ENCODE assay signal across 10 cellular contexts in the genomic region with DNA sequence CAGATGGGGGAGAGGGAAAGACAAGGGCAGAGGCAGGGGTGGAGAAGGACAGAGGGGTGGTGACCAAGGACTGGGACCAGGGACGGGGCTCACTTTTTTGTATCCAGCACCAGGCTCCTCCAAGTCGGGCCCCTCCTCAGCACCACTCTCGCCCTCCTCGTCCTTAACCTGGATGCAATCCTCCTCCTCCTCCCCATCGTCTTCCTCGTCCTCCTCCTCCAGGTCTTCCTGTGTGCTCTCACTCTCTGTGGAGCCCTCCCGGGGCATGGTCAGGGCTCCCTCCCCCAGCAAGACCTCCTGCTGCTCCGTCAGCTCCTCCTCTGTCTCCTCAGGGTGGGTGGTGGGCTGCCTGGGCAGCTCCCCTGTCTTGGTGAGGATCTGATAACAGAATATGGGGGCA. TPM values are rescaled to one million over a fixed set of nuclear protein-coding genes. Genes with fewer than 3 reads are reported as not detected.
DNase-seq lines count a peak whose midpoint lies in the region; ATAC-seq and TF ChIP-seq lines count a peak whose summit lies in the region.
"Had no signal": no experiment of that assay in that cellular context is flagged by ENCODE, and none has a peak within 500 bp of the region (broad histone marks: within the 10 kb centered on the region; RNA-seq: fewer than 3 reads in every experiment).

No MANE protein-coding gene starts in this region.

- peak overlapping the region; percentile 43 for H3K27ac Mint-ChIP-seq in activated naive CD4-positive, alpha-beta T cell treated with anti-CD3 and anti-CD28 coated beads, Interleukin-2, amount 50 U/mL, for 24 hours

- no peaks in the 10 kb centered on the region for H3K9me3 Mint-ChIP-seq in activated naive CD4-positive, alpha-beta T cell treated with anti-CD3 and anti-CD28 coated beads, Interleukin-2, amount 50 U/mL, for 24 hours

- no peak for ATAC-seq in left lobe of liver
- ATAC-seq: left colon had no signal

- no peak for TF ChIP-seq EP300 in suprapubic skin (IDR thresholded peaks at IDR 0.05)

- TF ChIP-seq CTCF in fibroblast of lung (conservative IDR thresholded peaks at IDR 0.05 in 1 of 2, IDR thresholded peaks at IDR 0.05 in 1 of 2; ENCODE audit: low read depth in 1 of 2, low read length in 2 of 2) (no peak), suprapubic skin (IDR thresholded peaks at IDR 0.05) (no peak)

- H3K4me1 Mint-ChIP-seq in activated naive CD4-positive, alpha-beta T cell treated with anti-CD3 and anti-CD28 coated beads, Interleukin-2, amount 50 U/mL, for 24 hours, result peaks cover 15% of the 10 kb centered on the region

- H3K4me3 Mint-ChIP-seq in activated naive CD4-positive, alpha-beta T cell treated with anti-CD3 and anti-CD28 coated beads, Interleukin-2, amount 50 U/mL, for 24 hours, result peak overlapping the region; percentile 24

- no peak overlapping the region for H3K4me3 ChIP-seq in fibroblast of lung (replicated peaks in 1 of 4; ENCODE audit: control extremely low read depth in 1 of 4, insufficient read depth in 1 of 4, low read depth in 3 of 4, low read length in 4 of 4)
- H3K4me3 ChIP-seq in suprapubic skin, result no peak overlapping the region
- H3K4me3 ChIP-seq: testis had no signal

- no peaks in the 10 kb centered on the region for H4K20me1 ChIP-seq in fibroblast of lung (ENCODE audit: control insufficient read depth, extremely low read depth, insufficient read depth, low read length)

- H3K36me3 ChIP-seq in fibroblast of lung (ENCODE audit: control insufficient read depth, insufficient read depth, low read length) (peaks cover 28% of the 10 kb centered on the region), suprapubic skin (peaks cover 92% of the 10 kb centered on the region)

- TF ChIP-seq POLR2A in suprapubic skin (IDR thresholded peaks at IDR 0.05), result no peak

- H3K9me3 ChIP-seq in fibroblast of lung (ENCODE audit: control insufficient read depth, insufficient read depth, low read depth, low read length) (no peaks in the 10 kb centered on the region), suprapubic skin (no peaks in the 10 kb centered on the region)
- H3K9me3 ChIP-seq: testis had no signal

- H3K36me3 Mint-ChIP-seq in activated naive CD4-positive, alpha-beta T cell treated with anti-CD3 and anti-CD28 coated beads, Interleukin-2, amount 50 U/mL, for 24 hours, result peaks cover 8% of the 10 kb centered on the region

- H2AFZ ChIP-seq in fibroblast of lung (ENCODE audit: low read length), result no peak overlapping the region

- 49% methylated on average over 6 of the region's 8 CpGs for WGBS in suprapubic skin

- peak overlapping the region; percentile 55 for H3K9ac ChIP-seq in fibroblast of lung (ENCODE audit: insufficient read depth, low read length)

- H3K27me3 ChIP-seq in fibroblast of lung (ENCODE audit: control insufficient read depth, insufficient read depth, low read length) (no peaks in the 10 kb centered on the region), suprapubic skin (no peaks in the 10 kb centered on the region)
- H3K27me3 ChIP-seq: testis had no signal

- H3K27ac ChIP-seq in fibroblast of lung (ENCODE audit: insufficient read depth, low read length), result peak overlapping the region; percentile 89
- H3K27ac ChIP-seq in suprapubic skin, result peak overlapping the region; percentile 14

- H3K4me1 ChIP-seq in fibroblast of lung (ENCODE audit: control insufficient read depth, extremely low read depth, insufficient read depth, low read length) (peaks cover 16% of the 10 kb centered on the region), suprapubic skin (peaks cover 21% of the 10 kb centered on the region)

- no peaks in the 10 kb centered on the region for H3K27me3 Mint-ChIP-seq in activated naive CD4-positive, alpha-beta T cell treated with anti-CD3 and anti-CD28 coated beads, Interleukin-2, amount 50 U/mL, for 24 hours

- DNase-seq in activated naive CD4-positive, alpha-beta T cell treated with Interleukin-2 at 50 U/mL for 16 hours, result no peak
- DNase-seq in fibroblast of lung (ENCODE audit: low read depth in 2 of 2) (no peak), suprapubic skin (ENCODE audit: low spot score in 2 of 2) (no peak), left lobe of liver (ENCODE audit: low spot score) (no peak), NCI-H2081 (lab: John Stamatoyannopoulos, UW) (no peak)
- DNase-seq: left colon, NCI-H2029 treated with DMSO at 0.1 percent for 48 hours, SIG-M5 had no signal

- H3K4me2 ChIP-seq in fibroblast of lung (ENCODE audit: extremely low read depth, insufficient read depth, low read length), result peak overlapping the region; percentile 75

- H3K79me2 ChIP-seq in fibroblast of lung (ENCODE audit: control insufficient read depth, insufficient read depth, low read length), result no peaks in the 10 kb centered on the region

RNA-seq across cellular contexts. Expression of gene G6PC3, which starts 16.8 kb away (rescaled TPM):
- total RNA-seq in fibroblast of lung, result 12.3 and 40.0 TPM in 2 replicates
- 76.1 and 113 TPM in 2 replicates for polyA plus RNA-seq in fibroblast of lung
- 99.8 and 147 TPM in 2 replicates for polyA plus RNA-seq in fibroblast of lung (2012)
- polyA minus RNA-seq in fibroblast of lung (ENCODE audit: low replicate concordance), result 190 and 204 TPM in 2 replicates
- 10 to 100 TPM; 12.7 to 20.4 (median 15.4) TPM for total RNA-seq in suprapubic skin
- total RNA-seq in left lobe of liver, result 8.9 TPM

RNA-seq across cellular contexts. Expression of gene LSM12, which starts 20.8 kb away (rescaled TPM):
- 21.8 and 25.6 TPM in 2 replicates for total RNA-seq in fibroblast of lung
- 79.3 and 86.4 TPM in 2 replicates for polyA plus RNA-seq in fibroblast of lung
- 49.0 and 51.2 TPM in 2 replicates for polyA plus RNA-seq in fibroblast of lung (2012)
- polyA minus RNA-seq in fibroblast of lung (ENCODE audit: low replicate concordance), result 41.1 and 55.5 TPM in 2 replicates
- total RNA-seq in suprapubic skin, result 10 to 100 TPM; 27.8 to 44.6 (median 33.3) TPM
- 22.6 TPM for total RNA-seq in left lobe of liver

RNA-seq across cellular contexts. Expression of gene HDAC5, which starts 36.1 kb away (rescaled TPM):
- 66.8 and 125 TPM in 2 replicates for total RNA-seq in fibroblast of lung
- 31.3 and 35.1 TPM in 2 replicates for polyA plus RNA-seq in fibroblast of lung
- 55.6 and 56.9 TPM in 2 replicates for polyA plus RNA-seq in fibroblast of lung (2012)
- 205 and 240 TPM in 2 replicates for polyA minus RNA-seq in fibroblast of lung (ENCODE audit: low replicate concordance)
- 100 to 1,000 TPM; 135 to 197 (median 168) TPM for total RNA-seq in suprapubic skin
- 16.8 TPM for total RNA-seq in left lobe of liver

RNA-seq across cellular contexts. Expression of gene HROB, which starts 54.4 kb away (rescaled TPM):
- total RNA-seq in fibroblast of lung, result 1.0 and 1.5 TPM in 2 replicates
- 1.8 and 4.7 TPM in 2 replicates for polyA plus RNA-seq in fibroblast of lung
- 1.4 and 4.5 TPM in 2 replicates for polyA plus RNA-seq in fibroblast of lung (2012)
- 2.3 and 16.6 TPM in 2 replicates for polyA minus RNA-seq in fibroblast of lung (ENCODE audit: low replicate concordance)
- 1 to 10 TPM; 1.6 to 3.7 (median 2.4) TPM for total RNA-seq in suprapubic skin
- 0.38 TPM for total RNA-seq in left lobe of liver
